In genomic region chr7:8295638-8296361, GRCh38 we compare ENCODE assay signal across 8 cellular contexts. TPM values are rescaled to one million over a fixed set of nuclear protein-coding genes. Genes with fewer than 3 reads are reported as not detected.
DNase-seq lines count a peak whose midpoint lies in the region; ATAC-seq and TF ChIP-seq lines count a peak whose summit lies in the region.

No MANE protein-coding gene starts in this region.

- no peak overlapping the region for H3K4me3 ChIP-seq in BE2C (ENCODE audit: low read depth, low read length)
- H3K4me3 ChIP-seq in kidney epithelial cell (ENCODE audit: low read depth, low read length) = no peak overlapping the region

- no peaks in the 10 kb centered on the region for H3K36me3 Mint-ChIP-seq in stimulated activated memory B cell treated with anti-CD40 and anti-IgM and Interleukin-4, amounts not matched to agents 10 μg/mL and 1 μg/mL and 100 μg/mL, for 72 hours

- H3K27me3 ChIP-seq in BE2C = no peaks in the 10 kb centered on the region
- no peaks in the 10 kb centered on the region for H3K27me3 ChIP-seq in kidney epithelial cell (ENCODE audit: control insufficient read depth, insufficient read depth, low read length)

- ATAC-seq in GM18502 (IDR thresholded peaks at IDR 0.05; ENCODE audit: poor library complexity, unreplicated experiment) (peak; percentile 100), HG02840 (IDR thresholded peaks at IDR 0.05; ENCODE audit: low FRiP score, unreplicated experiment) (peak; percentile 94)
- peak; percentile 67 for ATAC-seq in stimulated activated memory B cell treated with anti-CD40 and anti-IgM and Interleukin-4, amounts not matched to agents 10 μg/mL and 1 μg/mL and 100 μg/mL, for 72 hours

- no peaks in the 10 kb centered on the region for H3K9me3 Mint-ChIP-seq in stimulated activated memory B cell treated with anti-CD40 and anti-IgM and Interleukin-4, amounts not matched to agents 10 μg/mL and 1 μg/mL and 100 μg/mL, for 72 hours

- H3K9me3 ChIP-seq in BE2C = peaks cover 2% of the 10 kb centered on the region; the same call in 1 of the 2 replicates

- H3K27me3 Mint-ChIP-seq in stimulated activated memory B cell treated with anti-CD40 and anti-IgM and Interleukin-4, amounts not matched to agents 10 μg/mL and 1 μg/mL and 100 μg/mL, for 72 hours = peaks cover 28% of the 10 kb centered on the region

- DNase-seq in BE2C (peak; percentile 58), NCI-H1092 (lab: John Stamatoyannopoulos, UW) (peak; percentile 94), SHP77 treated with DMSO at 0.1 percent for 48 hours (lab: John Stamatoyannopoulos, UW) (peak; percentile 93), cerebellar cortex (ENCODE audit: low spot score) (peak; percentile 94), kidney epithelial cell (ENCODE audit: low read depth) (peak; percentile 54)

- no peak overlapping the region for H3K4me3 Mint-ChIP-seq in stimulated activated memory B cell treated with anti-CD40 and anti-IgM and Interleukin-4, amounts not matched to agents 10 μg/mL and 1 μg/mL and 100 μg/mL, for 72 hours

- H3K4me1 ChIP-seq in BE2C = peaks cover 22% of the 10 kb centered on the region

- no peaks in the 10 kb centered on the region for H3K4me1 Mint-ChIP-seq in stimulated activated memory B cell treated with anti-CD40 and anti-IgM and Interleukin-4, amounts not matched to agents 10 μg/mL and 1 μg/mL and 100 μg/mL, for 72 hours

- H3K36me3 ChIP-seq in BE2C = no peaks in the 10 kb centered on the region
- H3K36me3 ChIP-seq in kidney epithelial cell (ENCODE audit: control insufficient read depth, insufficient read depth, low read length) = no peaks in the 10 kb centered on the region

- no peak overlapping the region for H3K27ac Mint-ChIP-seq in stimulated activated memory B cell treated with anti-CD40 and anti-IgM and Interleukin-4, amounts not matched to agents 10 μg/mL and 1 μg/mL and 100 μg/mL, for 72 hours

- TF ChIP-seq CTCF in BE2C (IDR thresholded peaks at IDR 0.05; ENCODE audit: low read depth, low read length) = peak; percentile 84
- peak; percentile 68 for TF ChIP-seq CTCF in kidney epithelial cell (IDR thresholded peaks at IDR 0.05; ENCODE audit: insufficient read depth, low read length, poor library complexity, severe bottlenecking)

RNA-seq across cellular contexts. Expression of gene ICA1, which starts 33.8 kb away (rescaled TPM):
- 95.4 TPM for polyA plus RNA-seq in BE2C (2012; ENCODE audit: insufficient read depth, insufficient read length, low read depth)
- 20.7 and 22.1 TPM in 2 replicates for total RNA-seq in kidney epithelial cell
